Comparison of ENCODE assay signal across 30 cellular contexts in the genomic region with DNA sequence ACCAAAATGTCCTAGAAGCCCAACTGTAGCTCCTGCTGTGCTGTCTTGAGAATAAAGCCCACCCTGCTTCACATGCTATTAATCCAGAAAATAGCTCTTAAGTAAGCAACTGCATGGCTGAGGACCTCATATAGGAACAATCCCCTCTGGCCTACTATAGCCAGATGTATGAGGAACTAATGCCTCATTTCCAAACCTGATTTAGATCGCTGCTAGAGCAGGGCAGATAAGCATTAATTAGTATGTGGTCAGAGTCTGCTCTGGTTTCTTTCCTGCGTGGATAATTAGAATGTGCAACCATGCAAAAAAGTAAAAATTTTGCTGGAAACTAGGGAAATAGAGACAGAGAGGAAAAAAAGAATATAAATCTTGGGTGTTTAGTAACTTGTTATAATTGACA.
"Had no signal": no experiment of that assay in that cellular context is flagged by ENCODE, and none has a peak within 500 bp of the region (broad histone marks: within the 10 kb centered on the region; RNA-seq: fewer than 3 reads in every experiment).

No MANE protein-coding gene starts in this region.

- H3K36me3 ChIP-seq: ascending aorta, cardiac muscle cell, colonic mucosa, ovary, suprapubic skin, tibial artery, upper lobe of right lung, WERI-Rb-1 had no signal

- H3K4me1 ChIP-seq: ascending aorta, colonic mucosa, suprapubic skin, tibial artery, upper lobe of right lung had no signal

- H3K9me3 ChIP-seq: ascending aorta, colonic mucosa, ovary, suprapubic skin, tibial artery, upper lobe of right lung had no signal

- H3K27ac ChIP-seq: ascending aorta, cardiac muscle cell, colonic mucosa, ovary, suprapubic skin, tibial artery, upper lobe of right lung, WERI-Rb-1 had no signal

- H3K27me3 ChIP-seq: ascending aorta, cardiac muscle cell, colonic mucosa, ovary, suprapubic skin, tibial artery, upper lobe of right lung had no signal

- DNase-seq: activated CD4-positive, alpha-beta T cell treated with anti-CD3 and anti-CD28 coated beads for 48 hours; activated CD4-positive, alpha-beta T cell treated with anti-CD3 and anti-CD28 coated beads, Interleukin-2, amount 50 U/mL, for 48 hours; activated CD8-positive, alpha-beta memory T cell treated with anti-CD3 and anti-CD28 coated beads for 24 hours; activated CD8-positive, alpha-beta memory T cell treated with anti-CD3 and anti-CD28 coated beads, Interleukin-2, amount 50 U/mL, for 4 hours; activated effector memory CD4-positive, alpha-beta T cell treated with anti-CD3 and anti-CD28 coated beads, Interleukin-2, amount 50 U/mL, for 16 hours; activated naive CD4-positive, alpha-beta T cell treated with anti-CD3 and anti-CD28 coated beads for 36 hours; activated naive CD8-positive, alpha-beta T cell treated with anti-CD3 and anti-CD28 coated beads, Interleukin-2, amount 10 ng/mL, durations not matched to agents 7 days and 5 days; activated T-cell treated with anti-CD3 and anti-CD28 coated beads, Interleukin-2, amount 50 U/mL, for 1 hour; cerebellar nuclear complex; colonic mucosa; effector CD8-positive, alpha-beta T cell; erythroblast; head of caudate nucleus; hippocampal formation; left cardiac atrium; mammary epithelial cell; naive B cell; nephron progenitor cell; ovary; stimulated activated CD4-positive, alpha-beta T cell treated with anti-CD3 and anti-CD28 coated beads, Interleukin-15, amount 100 ng/mL, for 24 hours; stimulated activated CD4-positive, alpha-beta T cell treated with anti-CD3 and anti-CD28 coated beads, Interleukin-2, amount 100 ng/mL, for 24 hours; stimulated activated naive B cell treated with anti-CD40 and anti-IgM and Interleukin-4, amounts not matched to agents 10 μg/mL and 1 μg/mL and 100 μg/mL, for 72 hours; T-helper 2 cell; tibial artery; upper lobe of right lung; WERI-Rb-1 had no signal

- H3K4me3 ChIP-seq: ascending aorta, cardiac muscle cell, colonic mucosa, ovary, suprapubic skin, tibial artery, upper lobe of right lung had no signal

- ATAC-seq: activated CD4-positive, CD25-positive, alpha-beta regulatory T cell treated with anti-CD3 and anti-CD28 coated beads, Interleukin-2, amount 50 U/mL, for 24 hours; left cardiac atrium; stimulated activated naive B cell treated with anti-CD40 and anti-IgM and Interleukin-4, amounts not matched to agents 10 μg/mL and 1 μg/mL and 100 μg/mL, for 72 hours; upper lobe of right lung had no signal
